ENCODE assay signal across 9 cellular contexts in genomic region chr5:91293131-91293530, GRCh38.
DNase-seq lines count a peak whose midpoint lies in the region; ATAC-seq and TF ChIP-seq lines count a peak whose summit lies in the region.
"Had no signal": no experiment of that assay in that cellular context is flagged by ENCODE, and none has a peak within 500 bp of the region (broad histone marks: within the 10 kb centered on the region; RNA-seq: fewer than 3 reads in every experiment).

No MANE protein-coding gene starts in this region.

- H3K9me3 ChIP-seq in left lung, result no peaks in the 10 kb centered on the region
- H3K9me3 ChIP-seq in gastrocnemius medialis, result no peaks in the 10 kb centered on the region

- peak; percentile 99 for ATAC-seq in GM21423 (IDR thresholded peaks at IDR 0.05; ENCODE audit: unreplicated experiment)
- peak; percentile 99 for ATAC-seq in HG03457 (IDR thresholded peaks at IDR 0.05; ENCODE audit: unreplicated experiment)
- ATAC-seq in left lung, result no peak
- ATAC-seq in gastrocnemius medialis, result no peak

- H3K27me3 ChIP-seq in brain microvascular endothelial cell (replicated peaks) (no peaks in the 10 kb centered on the region), left lung (no peaks in the 10 kb centered on the region), gastrocnemius medialis (no peaks in the 10 kb centered on the region)

- intact Hi-C loops in left lung (cut with DNase I), result no loop called here
- intact Hi-C loops in gastrocnemius medialis (cut with DNase I; ENCODE audit: low total_unique reads), result no loop called here

- in situ Hi-C loops in brain microvascular endothelial cell (cut with HindIII; ENCODE audit: low pct_ligation_motif_present, low sequenced_read_pairs) (no loop called here), gastrocnemius medialis (cut with MboI; ENCODE audit: low sequenced_read_pairs in 4 of 4) (loop anchor here in 1 of 4 donors (10.0 kb wide), 1 partner anchor 188 kb away; no protein-coding TSS in a partner anchor)

- H3K27ac ChIP-seq in brain microvascular endothelial cell, result no peak overlapping the region
- H3K27ac ChIP-seq in left lung, result no peak overlapping the region
- no peak overlapping the region for H3K27ac ChIP-seq in gastrocnemius medialis

- no peaks in the 10 kb centered on the region for H3K36me3 ChIP-seq in brain microvascular endothelial cell (replicated peaks)
- no peaks in the 10 kb centered on the region for H3K36me3 ChIP-seq in left lung
- H3K36me3 ChIP-seq in gastrocnemius medialis, result no peaks in the 10 kb centered on the region

- DNase-seq in EH (ENCODE audit: low read depth) (peak; percentile 44), brain microvascular endothelial cell (peak; percentile 44), left lung (no peak), GDM1 (lab: John Stamatoyannopoulos, UW) (no peak), NCI-H1930 (lab: John Stamatoyannopoulos, UW) (no peak), gastrocnemius medialis (no peak)
- DNase-seq: activated CD4-positive, alpha-beta T cell treated with anti-CD3 and anti-CD28 coated beads for 1 hour had no signal

- no peak for TF ChIP-seq POLR2A in gastrocnemius medialis (IDR thresholded peaks at IDR 0.05)

- H3K4me1 ChIP-seq in left lung (peaks cover 0 to 7% of the 10 kb centered on the region in 2 donors), gastrocnemius medialis (peaks cover 11 to 16% of the 10 kb centered on the region in 2 donors)

- H3K4me3 ChIP-seq in brain microvascular endothelial cell (ENCODE audit: low read depth, low read length), result no peak overlapping the region
- H3K4me3 ChIP-seq in left lung, result no peak overlapping the region
- no peak overlapping the region for H3K4me3 ChIP-seq in gastrocnemius medialis

- no peak for TF ChIP-seq CTCF in brain microvascular endothelial cell (IDR thresholded peaks at IDR 0.05; ENCODE audit: low read depth, low read length, missing control alignments)
- TF ChIP-seq CTCF in left lung (IDR thresholded peaks at IDR 0.05), result no peak
- no peak for TF ChIP-seq CTCF in gastrocnemius medialis (IDR thresholded peaks at IDR 0.05 in 4 of 5, conservative IDR thresholded peaks at IDR 0.05 in 1 of 5)

Comparison
In these comparisons a context has a peak if more than half of its experiments do, and no peak if none do; other contexts are left out.
1. DNase-seq: peak in EH (single experiment) and brain microvascular endothelial cell (single experiment); none in left lung (0 of 2), GDM1 (single experiment), NCI-H1930 (0 of 2) and gastrocnemius medialis (0 of 2).
2. ATAC-seq: peak in GM21423 (single experiment) and HG03457 (single experiment); none in left lung (single experiment) and gastrocnemius medialis (0 of 2).